28 cellular contexts compared by ENCODE assay signal in the genomic region with DNA sequence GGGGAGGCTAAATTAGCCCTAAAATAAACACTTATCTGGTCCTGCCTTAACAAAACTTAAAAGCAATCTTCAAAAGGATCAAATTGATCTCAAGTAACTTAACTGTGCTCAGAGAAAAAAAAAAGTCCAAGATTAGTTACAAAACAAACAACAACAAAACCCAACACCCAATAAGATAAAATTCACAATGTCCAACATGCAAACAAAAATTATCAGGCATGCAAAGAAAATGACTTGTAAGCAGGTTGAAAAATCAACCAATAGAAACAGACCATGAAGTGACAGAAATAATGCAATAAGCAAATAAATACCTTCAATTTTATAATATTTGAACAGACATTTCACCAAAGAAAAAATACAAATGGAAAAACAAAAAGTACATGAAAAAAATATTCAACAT. TPM values are rescaled to one million over a fixed set of nuclear protein-coding genes. Genes with fewer than 3 reads are reported as not detected.
"Had no signal": no experiment of that assay in that cellular context is flagged by ENCODE, and none has a peak within 500 bp of the region (broad histone marks: within the 10 kb centered on the region; RNA-seq: fewer than 3 reads in every experiment).

No MANE protein-coding gene starts in this region.

- H3K4me3 ChIP-seq: coronary artery, dorsolateral prefrontal cortex, esophagus muscularis mucosa, gastroesophageal sphincter, heart right ventricle had no signal

- H3K36me3 ChIP-seq: brain microvascular endothelial cell, esophagus muscularis mucosa, gastroesophageal sphincter, heart right ventricle had no signal

- H3K4me1 ChIP-seq: foreskin keratinocyte had no signal

- DNase-seq: activated CD4-positive, alpha-beta memory T cell treated with anti-CD3 and anti-CD28 coated beads, Interleukin-2, amount 10 ng/mL, durations not matched to agents 7 days and 5 days; activated CD4-positive, alpha-beta T cell treated with anti-CD3 and anti-CD28 coated beads for 1 hour; activated CD4-positive, alpha-beta T cell treated with anti-CD3 and anti-CD28 coated beads for 4 hours; activated CD4-positive, alpha-beta T cell treated with anti-CD3 and anti-CD28 coated beads, Interleukin-2, amount 10 ng/mL, durations not matched to agents 7 days and 5 days; activated CD4-positive, alpha-beta T cell treated with anti-CD3 and anti-CD28 coated beads, Interleukin-2, amount 50 U/mL, for 4 hours; activated gamma-delta T cell; activated naive CD4-positive, alpha-beta T cell; activated naive CD4-positive, alpha-beta T cell treated with anti-CD3 and anti-CD28 coated beads, Interleukin-2, amount 10 ng/mL, durations not matched to agents 7 days and 5 days; activated naive CD8-positive, alpha-beta T cell treated with anti-CD3 and anti-CD28 coated beads, Interleukin-2, amount 10 ng/mL, durations not matched to agents 7 days and 5 days; activated T-cell treated with anti-CD3 and anti-CD28 coated beads for 4 hours; activated T-cell treated with anti-CD3 and anti-CD28 coated beads, Interleukin-2, amount 50 U/mL, for 24 hours; activated T-cell treated with anti-CD3 and anti-CD28 coated beads, Interleukin-2, amount 50 U/mL, for 72 hours; amniotic stem cell; anterior cingulate cortex; brain microvascular endothelial cell; dorsolateral prefrontal cortex; effector memory CD4-positive, alpha-beta T cell; endodermal cell; erythroblast; foreskin keratinocyte; heart right ventricle; T-helper 2 cell had no signal

- FAIRE-seq: astrocyte, bronchial epithelial cell had no signal

- H3K27ac ChIP-seq: brain microvascular endothelial cell, coronary artery, dorsolateral prefrontal cortex, esophagus muscularis mucosa, foreskin keratinocyte, gastroesophageal sphincter, heart right ventricle, VCaP had no signal

RNA-seq across cellular contexts. Expression of a gene that starts 4.0 kb away (rescaled TPM):
- total RNA-seq: activated CD4-positive, alpha-beta memory T cell treated with anti-CD3 and anti-CD28 coated beads, Interleukin-2, amount 10 ng/mL, durations not matched to agents 7 days and 5 days had no signal
